ENCODE assay signal across 1 cellular context in the genomic region with DNA sequence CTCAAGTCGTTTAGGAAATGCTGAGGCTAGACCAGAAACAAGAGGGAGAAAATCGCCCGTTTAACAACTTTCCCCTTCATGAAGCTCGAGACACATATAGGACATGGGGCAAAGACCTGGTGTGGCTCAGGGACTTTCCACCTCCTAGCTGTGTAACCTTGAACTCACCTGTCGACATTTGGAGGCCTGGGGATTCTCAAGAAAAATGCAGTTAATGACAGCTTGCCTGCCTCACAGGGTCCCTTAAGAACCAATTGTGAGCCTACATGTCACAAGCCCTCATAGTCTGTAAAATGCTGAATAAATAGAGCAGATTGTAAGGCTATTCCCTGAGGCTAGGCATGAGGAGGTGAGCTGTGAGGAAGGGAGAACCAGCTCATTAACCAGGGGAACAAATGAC.
TF ChIP-seq lines count a peak whose summit lies in the region.

No MANE protein-coding gene starts in this region.

TF ChIP-seq in H1, 55 proteins besides CTCF, POLR2A, EP300 and RAD21:
- no peak for TF ChIP-seq RBBP5 (IDR thresholded peaks at IDR 0.05; ENCODE audit: borderline replicate concordance, low read depth, low read length)
- no peak for TF ChIP-seq GABPA (IDR thresholded peaks at IDR 0.05; ENCODE audit: borderline replicate concordance, insufficient read depth, low read length)
- TF ChIP-seq KDM5A (IDR thresholded peaks at IDR 0.05; ENCODE audit: low read length): no peak
- no peak for TF ChIP-seq CREB1 (IDR thresholded peaks at IDR 0.05)
- no peak for TF ChIP-seq SIX5 (IDR thresholded peaks at IDR 0.05; ENCODE audit: low read depth, low read length)
- no peak for TF ChIP-seq TBP (IDR thresholded peaks at IDR 0.05; ENCODE audit: low read depth, low read length)
- TF ChIP-seq, protein P1, sequence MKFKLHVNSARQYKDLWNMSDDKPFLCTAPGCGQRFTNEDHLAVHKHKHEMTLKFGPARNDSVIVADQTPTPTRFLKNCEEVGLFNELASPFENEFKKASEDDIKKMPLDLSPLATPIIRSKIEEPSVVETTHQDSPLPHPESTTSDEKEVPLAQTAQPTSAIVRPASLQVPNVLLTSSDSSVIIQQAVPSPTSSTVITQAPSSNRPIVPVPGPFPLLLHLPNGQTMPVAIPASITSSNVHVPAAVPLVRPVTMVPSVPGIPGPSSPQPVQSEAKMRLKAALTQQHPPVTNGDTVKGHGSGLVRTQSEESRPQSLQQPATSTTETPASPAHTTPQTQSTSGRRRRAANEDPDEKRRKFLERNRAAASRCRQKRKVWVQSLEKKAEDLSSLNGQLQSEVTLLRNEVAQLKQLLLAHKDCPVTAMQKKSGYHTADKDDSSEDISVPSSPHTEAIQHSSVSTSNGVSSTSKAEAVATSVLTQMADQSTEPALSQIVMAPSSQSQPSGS (IDR thresholded peaks at IDR 0.05; ENCODE audit: low read length): no peak
- no peak for TF ChIP-seq HDAC2 (IDR thresholded peaks at IDR 0.05; ENCODE audit: borderline replicate concordance in 1 of 2, low read depth in 2 of 2, low read length in 2 of 2)
- no peak for TF ChIP-seq KDM1A (IDR thresholded peaks at IDR 0.05; ENCODE audit: borderline replicate concordance, low read length)
- no peak for TF ChIP-seq CHD1 (IDR thresholded peaks at IDR 0.05; ENCODE audit: low read depth, low read length)
- TF ChIP-seq, protein P2, sequence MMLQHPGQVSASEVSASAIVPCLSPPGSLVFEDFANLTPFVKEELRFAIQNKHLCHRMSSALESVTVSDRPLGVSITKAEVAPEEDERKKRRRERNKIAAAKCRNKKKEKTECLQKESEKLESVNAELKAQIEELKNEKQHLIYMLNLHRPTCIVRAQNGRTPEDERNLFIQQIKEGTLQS (IDR thresholded peaks at IDR 0.05; ENCODE audit: insufficient read depth, low read depth, low read length): no peak
- no peak for TF ChIP-seq TCF12 (IDR thresholded peaks at IDR 0.05; ENCODE audit: low read depth, low read length)
- TF ChIP-seq FOSL1 (IDR thresholded peaks at IDR 0.05; ENCODE audit: insufficient read depth, low read depth, low read length): no peak
- TF ChIP-seq NRF1 (IDR thresholded peaks at IDR 0.05; ENCODE audit: low read depth, low read length): no peak
- no peak for TF ChIP-seq MAFK (IDR thresholded peaks at IDR 0.05; ENCODE audit: low read depth, low read length)
- TF ChIP-seq SIRT6 (IDR thresholded peaks at IDR 0.05; ENCODE audit: low read length): no peak
- TF ChIP-seq, protein P3, sequence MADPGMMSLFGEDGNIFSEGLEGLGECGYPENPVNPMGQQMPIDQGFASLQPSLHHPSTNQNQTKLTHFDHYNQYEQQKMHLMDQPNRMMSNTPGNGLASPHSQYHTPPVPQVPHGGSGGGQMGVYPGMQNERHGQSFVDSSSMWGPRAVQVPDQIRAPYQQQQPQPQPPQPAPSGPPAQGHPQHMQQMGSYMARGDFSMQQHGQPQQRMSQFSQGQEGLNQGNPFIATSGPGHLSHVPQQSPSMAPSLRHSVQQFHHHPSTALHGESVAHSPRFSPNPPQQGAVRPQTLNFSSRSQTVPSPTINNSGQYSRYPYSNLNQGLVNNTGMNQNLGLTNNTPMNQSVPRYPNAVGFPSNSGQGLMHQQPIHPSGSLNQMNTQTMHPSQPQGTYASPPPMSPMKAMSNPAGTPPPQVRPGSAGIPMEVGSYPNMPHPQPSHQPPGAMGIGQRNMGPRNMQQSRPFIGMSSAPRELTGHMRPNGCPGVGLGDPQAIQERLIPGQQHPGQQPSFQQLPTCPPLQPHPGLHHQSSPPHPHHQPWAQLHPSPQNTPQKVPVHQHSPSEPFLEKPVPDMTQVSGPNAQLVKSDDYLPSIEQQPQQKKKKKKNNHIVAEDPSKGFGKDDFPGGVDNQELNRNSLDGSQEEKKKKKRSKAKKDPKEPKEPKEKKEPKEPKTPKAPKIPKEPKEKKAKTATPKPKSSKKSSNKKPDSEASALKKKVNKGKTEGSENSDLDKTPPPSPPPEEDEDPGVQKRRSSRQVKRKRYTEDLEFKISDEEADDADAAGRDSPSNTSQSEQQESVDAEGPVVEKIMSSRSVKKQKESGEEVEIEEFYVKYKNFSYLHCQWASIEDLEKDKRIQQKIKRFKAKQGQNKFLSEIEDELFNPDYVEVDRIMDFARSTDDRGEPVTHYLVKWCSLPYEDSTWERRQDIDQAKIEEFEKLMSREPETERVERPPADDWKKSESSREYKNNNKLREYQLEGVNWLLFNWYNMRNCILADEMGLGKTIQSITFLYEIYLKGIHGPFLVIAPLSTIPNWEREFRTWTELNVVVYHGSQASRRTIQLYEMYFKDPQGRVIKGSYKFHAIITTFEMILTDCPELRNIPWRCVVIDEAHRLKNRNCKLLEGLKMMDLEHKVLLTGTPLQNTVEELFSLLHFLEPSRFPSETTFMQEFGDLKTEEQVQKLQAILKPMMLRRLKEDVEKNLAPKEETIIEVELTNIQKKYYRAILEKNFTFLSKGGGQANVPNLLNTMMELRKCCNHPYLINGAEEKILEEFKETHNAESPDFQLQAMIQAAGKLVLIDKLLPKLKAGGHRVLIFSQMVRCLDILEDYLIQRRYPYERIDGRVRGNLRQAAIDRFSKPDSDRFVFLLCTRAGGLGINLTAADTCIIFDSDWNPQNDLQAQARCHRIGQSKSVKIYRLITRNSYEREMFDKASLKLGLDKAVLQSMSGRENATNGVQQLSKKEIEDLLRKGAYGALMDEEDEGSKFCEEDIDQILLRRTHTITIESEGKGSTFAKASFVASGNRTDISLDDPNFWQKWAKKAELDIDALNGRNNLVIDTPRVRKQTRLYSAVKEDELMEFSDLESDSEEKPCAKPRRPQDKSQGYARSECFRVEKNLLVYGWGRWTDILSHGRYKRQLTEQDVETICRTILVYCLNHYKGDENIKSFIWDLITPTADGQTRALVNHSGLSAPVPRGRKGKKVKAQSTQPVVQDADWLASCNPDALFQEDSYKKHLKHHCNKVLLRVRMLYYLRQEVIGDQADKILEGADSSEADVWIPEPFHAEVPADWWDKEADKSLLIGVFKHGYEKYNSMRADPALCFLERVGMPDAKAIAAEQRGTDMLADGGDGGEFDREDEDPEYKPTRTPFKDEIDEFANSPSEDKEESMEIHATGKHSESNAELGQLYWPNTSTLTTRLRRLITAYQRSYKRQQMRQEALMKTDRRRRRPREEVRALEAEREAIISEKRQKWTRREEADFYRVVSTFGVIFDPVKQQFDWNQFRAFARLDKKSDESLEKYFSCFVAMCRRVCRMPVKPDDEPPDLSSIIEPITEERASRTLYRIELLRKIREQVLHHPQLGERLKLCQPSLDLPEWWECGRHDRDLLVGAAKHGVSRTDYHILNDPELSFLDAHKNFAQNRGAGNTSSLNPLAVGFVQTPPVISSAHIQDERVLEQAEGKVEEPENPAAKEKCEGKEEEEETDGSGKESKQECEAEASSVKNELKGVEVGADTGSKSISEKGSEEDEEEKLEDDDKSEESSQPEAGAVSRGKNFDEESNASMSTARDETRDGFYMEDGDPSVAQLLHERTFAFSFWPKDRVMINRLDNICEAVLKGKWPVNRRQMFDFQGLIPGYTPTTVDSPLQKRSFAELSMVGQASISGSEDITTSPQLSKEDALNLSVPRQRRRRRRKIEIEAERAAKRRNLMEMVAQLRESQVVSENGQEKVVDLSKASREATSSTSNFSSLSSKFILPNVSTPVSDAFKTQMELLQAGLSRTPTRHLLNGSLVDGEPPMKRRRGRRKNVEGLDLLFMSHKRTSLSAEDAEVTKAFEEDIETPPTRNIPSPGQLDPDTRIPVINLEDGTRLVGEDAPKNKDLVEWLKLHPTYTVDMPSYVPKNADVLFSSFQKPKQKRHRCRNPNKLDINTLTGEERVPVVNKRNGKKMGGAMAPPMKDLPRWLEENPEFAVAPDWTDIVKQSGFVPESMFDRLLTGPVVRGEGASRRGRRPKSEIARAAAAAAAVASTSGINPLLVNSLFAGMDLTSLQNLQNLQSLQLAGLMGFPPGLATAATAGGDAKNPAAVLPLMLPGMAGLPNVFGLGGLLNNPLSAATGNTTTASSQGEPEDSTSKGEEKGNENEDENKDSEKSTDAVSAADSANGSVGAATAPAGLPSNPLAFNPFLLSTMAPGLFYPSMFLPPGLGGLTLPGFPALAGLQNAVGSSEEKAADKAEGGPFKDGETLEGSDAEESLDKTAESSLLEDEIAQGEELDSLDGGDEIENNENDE (IDR thresholded peaks at IDR 0.05; ENCODE audit: insufficient replicate concordance, low read length): no peak
- no peak for TF ChIP-seq JUN (IDR thresholded peaks at IDR 0.05; ENCODE audit: low read depth, low read length)
- no peak for TF ChIP-seq SUZ12 (IDR thresholded peaks at IDR 0.05; ENCODE audit: low read length)
